8 cellular contexts compared by ENCODE assay signal in the genomic region with DNA sequence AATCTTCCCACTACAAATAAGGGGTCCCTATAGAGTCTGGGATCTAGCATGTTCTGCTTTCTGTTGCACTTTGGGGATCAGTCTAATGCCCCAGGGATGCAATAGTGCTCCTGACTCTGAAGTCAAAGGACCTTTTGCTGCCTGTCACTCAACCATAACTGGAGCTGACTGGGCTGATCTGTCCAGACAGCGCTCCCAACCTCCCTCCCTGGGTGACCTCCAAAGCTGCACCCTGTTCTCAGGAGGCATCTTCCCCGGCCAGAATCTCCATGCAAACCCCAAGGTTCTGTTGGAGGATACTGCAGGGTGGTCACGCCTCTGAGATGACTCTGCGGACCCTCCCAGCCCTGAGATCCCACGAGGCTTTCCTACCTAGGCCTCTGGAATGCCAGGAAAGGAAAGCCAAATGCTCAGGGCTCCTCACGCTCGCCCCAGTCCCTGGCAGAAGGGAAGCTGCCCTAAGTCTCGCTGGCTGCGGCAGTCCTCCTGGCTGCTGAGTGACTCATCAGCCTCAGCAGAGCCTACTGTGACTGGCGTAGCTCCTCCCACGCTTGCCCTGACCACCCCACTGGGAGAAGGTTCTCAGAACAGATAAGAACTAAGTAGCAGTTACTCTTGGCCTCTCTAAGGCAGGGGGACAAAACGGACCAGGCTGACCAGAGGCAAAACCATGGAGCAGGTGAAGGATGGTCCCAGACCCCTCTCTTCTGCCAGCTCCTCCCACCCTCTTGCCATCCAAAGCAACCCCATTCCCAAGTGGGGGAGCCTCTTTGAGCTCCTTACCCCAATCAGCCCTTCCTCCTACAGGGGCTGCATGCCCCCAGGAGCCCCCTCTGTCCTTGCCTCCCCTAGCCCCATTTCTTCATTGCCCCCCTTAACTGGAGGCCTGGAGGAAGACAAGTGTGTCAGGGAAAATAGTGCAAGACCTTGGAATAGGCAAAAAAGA.
DNase-seq lines count a peak whose midpoint lies in the region; ATAC-seq and TF ChIP-seq lines count a peak whose summit lies in the region.

No MANE protein-coding gene starts in this region.

- CTCF ChIA-PET in T-cell (lab: Charles Lee): interaction anchor here in 1 of 2 donors (1.0 kb wide), 1 partner anchor 9 kb away, joined by 4 read pairs; no protein-coding TSS in a partner anchor

- no peak overlapping the region for H3K27ac Mint-ChIP-seq in T-cell

- TF ChIP-seq POLR2A in adrenal gland (IDR thresholded peaks at IDR 0.05): no peak

- TF ChIP-seq CTCF in AG10803 (conservative IDR thresholded peaks at IDR 0.05; ENCODE audit: low read length) (no peak), adrenal gland (IDR thresholded peaks at IDR 0.05) (no peak)

- peaks cover 0 to 22% of the 10 kb centered on the region in 2 donors for H3K4me1 ChIP-seq in adrenal gland (replicated peaks in 1 of 2)

- H3K27ac ChIP-seq in adrenal gland: peak overlapping the region in 1 of 5 donors; percentile 17

- H3K4me3 ChIP-seq in AG10803 (ENCODE audit: low read length): no peak overlapping the region
- no peak overlapping the region for H3K4me3 ChIP-seq in adrenal gland

- DNase-seq in AG10803 (ENCODE audit: low read depth) (peak; percentile 75), T-cell (peak in 27 of 34 experiments; percentile 17 to 69 (median 40)), adrenal gland (peak; percentile 72 to 91 (median 87)), islet precursor cell (peak; percentile 99), D341Med (ENCODE audit: low spot score) (no peak)
- DNase-seq in stimulated activated CD4-positive, alpha-beta T cell treated with anti-CD3 and anti-CD28 coated beads, TNF-alpha, amount 100 ng/mL, for 4 hours (ENCODE audit: low read depth in 3 of 3): peak in 2 of 3 experiments; percentile 39 to 44

- H3K9me3 Mint-ChIP-seq in T-cell: peaks cover 0 to 2% (median 0%) of the 10 kb centered on the region in 3 donors

- H3K27me3 Mint-ChIP-seq in T-cell: no peaks in the 10 kb centered on the region

- WGBS in adrenal gland, 4 donors: 19 to 31% (median 29%) methylated on average over 5 to 12 of the region's 12 CpGs

- no peaks in the 10 kb centered on the region for H3K27me3 ChIP-seq in adrenal gland

- ATAC-seq in HG02571 (IDR thresholded peaks at IDR 0.05; ENCODE audit: unreplicated experiment) (peak; percentile 58), T-cell (replicated peaks in 1 of 4) (peak; percentile 69 to 94 (median 86)), HG03039 (IDR thresholded peaks at IDR 0.05; ENCODE audit: unreplicated experiment) (no peak)

- no peaks in the 10 kb centered on the region for H3K9me3 ChIP-seq in adrenal gland (replicated peaks in 1 of 3)

- H3K36me3 Mint-ChIP-seq in T-cell: no peaks in the 10 kb centered on the region

- no peaks in the 10 kb centered on the region for H3K36me3 ChIP-seq in adrenal gland (replicated peaks in 1 of 2)

- peaks cover 47 to 65% (median 57%) of the 10 kb centered on the region in 3 donors for H3K4me1 Mint-ChIP-seq in T-cell

- POLR2A ChIA-PET in T-cell (lab: Charles Lee): interaction anchor here in 1 of 2 donors (0.8 kb wide), 1 partner anchor 9 kb away, joined by 4 read pairs; no protein-coding TSS in a partner anchor

- intact Hi-C loops in adrenal gland (cut with DNase I): no loop called here

- H3K4me3 Mint-ChIP-seq in T-cell: no peak overlapping the region
